Comparison of ENCODE assay signal across 18 cellular contexts in the genomic region with DNA sequence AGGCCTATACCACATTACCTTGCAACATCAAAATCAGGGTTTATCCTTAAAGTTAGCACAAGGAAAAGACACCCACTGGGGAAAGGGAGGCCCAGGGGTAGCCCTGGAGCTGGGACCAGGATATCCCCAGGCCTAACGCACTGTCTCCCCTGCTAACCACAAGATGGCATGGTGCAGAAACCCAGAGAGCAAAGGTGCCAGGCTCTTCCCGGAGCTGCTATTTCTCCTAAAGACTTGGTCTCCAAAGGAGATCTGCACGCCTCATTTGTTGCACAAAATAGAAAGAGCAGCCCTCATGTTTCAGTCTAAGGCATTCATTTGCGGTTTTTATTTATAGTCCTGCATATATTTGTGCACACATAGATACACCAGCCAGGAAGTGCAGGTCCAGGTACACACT.
DNase-seq lines count a peak whose midpoint lies in the region; ATAC-seq, FAIRE-seq and TF ChIP-seq lines count a peak whose summit lies in the region.
"Had no signal": no experiment of that assay in that cellular context is flagged by ENCODE, and none has a peak within 500 bp of the region (broad histone marks: within the 10 kb centered on the region; RNA-seq: fewer than 3 reads in every experiment).

No MANE protein-coding gene starts in this region.

- peak; percentile 24; the same call in 1 of the 2 replicates for ATAC-seq in WTC11
- peak in 3 of 4 donors; percentile 50 to 76 (median 69) for ATAC-seq in pancreas
- ATAC-seq: activated naive CD8-positive, alpha-beta T cell treated with anti-CD3 and anti-CD28 coated beads, Interleukin-2, amount 50 U/mL, for 24 hours; gastrocnemius medialis; GM12878 had no signal

- H3K36me3 Mint-ChIP-seq in WTC11, result no peaks in the 10 kb centered on the region
- H3K36me3 Mint-ChIP-seq: immature natural killer cell had no signal

- no peaks in the 10 kb centered on the region for H3K4me1 Mint-ChIP-seq in WTC11
- H3K4me1 Mint-ChIP-seq: activated naive CD8-positive, alpha-beta T cell treated with anti-CD3 and anti-CD28 coated beads, Interleukin-2, amount 50 U/mL, for 24 hours; immature natural killer cell had no signal

- no peak for FAIRE-seq in pancreas (lab: Jason Lieb, UNC)
- FAIRE-seq: GM12878 had no signal

- H3K9me3 ChIP-seq in pancreas, result no peaks in the 10 kb centered on the region
- H3K9me3 ChIP-seq: BLaER1, gastrocnemius medialis had no signal

- H3K9me3 Mint-ChIP-seq in WTC11, result peaks cover 7% of the 10 kb centered on the region
- H3K9me3 Mint-ChIP-seq: activated naive CD8-positive, alpha-beta T cell treated with anti-CD3 and anti-CD28 coated beads, Interleukin-2, amount 50 U/mL, for 24 hours; immature natural killer cell had no signal

- POLR2A ChIA-PET in WTC11 (lab: Charles Lee), result no interaction called here

- H3K36me3 ChIP-seq in pancreas, result no peaks in the 10 kb centered on the region
- H3K36me3 ChIP-seq: BLaER1, gastrocnemius medialis had no signal

- intact Hi-C loops in pancreas (cut with DNase I), result no loop called here

- no peaks in the 10 kb centered on the region for H3K27me3 Mint-ChIP-seq in WTC11 (ENCODE audit: low read depth)

- no peaks in the 10 kb centered on the region for H3K27me3 ChIP-seq in pancreas
- H3K27me3 ChIP-seq: BLaER1, gastrocnemius medialis had no signal

- CTCF ChIA-PET in WTC11 (lab: Charles Lee), result interaction anchor here (0.7 to 1.0 kb wide), 4 partner anchors 9 to 457 kb away, joined by 3 to 4 read pairs (median 3); no protein-coding TSS in a partner anchor

- TF ChIP-seq CTCF in WTC11 (IDR thresholded peaks at IDR 0.05) (no peak), pancreas (IDR thresholded peaks at IDR 0.05) (no peak)

- H3K4me3 ChIP-seq in pancreas, result no peak overlapping the region
- H3K4me3 ChIP-seq: BLaER1, gastrocnemius medialis, GM12878 had no signal

- H3K4me1 ChIP-seq in pancreas, result peaks cover 0 to 11% (median 6%) of the 10 kb centered on the region in 3 donors
- H3K4me1 ChIP-seq: gastrocnemius medialis had no signal

- DNase-seq in DMS79 treated with DMSO at 0.1 percent for 48 hours (lab: John Stamatoyannopoulos, UW), result peak; percentile 83
- peak; percentile 4 for DNase-seq in NCI-H2081 treated with DMSO at 0.1 percent for 48 hours (lab: John Stamatoyannopoulos, UW)
- no peak for DNase-seq in WTC11 (ENCODE audit: low spot score)
- no peak for DNase-seq in pancreas
- no peak for DNase-seq in activated effector memory CD4-positive, alpha-beta T cell treated with Interleukin-2 at 50 U/mL for 16 hours
- DNase-seq in activated CD8-positive, alpha-beta memory T cell treated with anti-CD3 and anti-CD28 coated beads, Interleukin-2, amount 50 U/mL, for 4 hours, result no peak
- DNase-seq in activated naive CD4-positive, alpha-beta T cell (lab: John Stamatoyannopoulos, UW), result no peak
- no peak for DNase-seq in HuH-7 (ENCODE audit: low spot score)
- DNase-seq: activated CD4-positive, CD25-positive, alpha-beta regulatory T cell treated with anti-CD3 and anti-CD28 coated beads, Interleukin-2, amount 50 U/mL, for 72 hours; activated naive CD8-positive, alpha-beta T cell treated with anti-CD3 and anti-CD28 coated beads, Interleukin-2, amount 50 U/mL, for 24 hours; gastrocnemius medialis; immature natural killer cell; midbrain; RPMI8226; stimulated activated CD4-positive, alpha-beta T cell treated with anti-CD3 and anti-CD28 coated beads, Interleukin-12 subunit alpha, Interleukin-12 subunit beta, amount 100 ng/mL, for 4 hours had no signal

- no peak overlapping the region for H3K27ac ChIP-seq in pancreas
- H3K27ac ChIP-seq: BLaER1, gastrocnemius medialis, HL-60 had no signal

- no peak overlapping the region for H3K27ac Mint-ChIP-seq in WTC11
- H3K27ac Mint-ChIP-seq: activated naive CD8-positive, alpha-beta T cell treated with anti-CD3 and anti-CD28 coated beads, Interleukin-2, amount 50 U/mL, for 24 hours; immature natural killer cell had no signal

- no peak overlapping the region for H3K4me3 Mint-ChIP-seq in WTC11
- H3K4me3 Mint-ChIP-seq: activated naive CD8-positive, alpha-beta T cell treated with anti-CD3 and anti-CD28 coated beads, Interleukin-2, amount 50 U/mL, for 24 hours; immature natural killer cell had no signal

- 36 to 39% methylated on average over 4 of the region's 4 CpGs for WGBS in pancreas, 2 donors

TF ChIP-seq in WTC11, 78 proteins besides CTCF, POLR2A, EP300 and RAD21:
- TF ChIP-seq, protein P1, sequence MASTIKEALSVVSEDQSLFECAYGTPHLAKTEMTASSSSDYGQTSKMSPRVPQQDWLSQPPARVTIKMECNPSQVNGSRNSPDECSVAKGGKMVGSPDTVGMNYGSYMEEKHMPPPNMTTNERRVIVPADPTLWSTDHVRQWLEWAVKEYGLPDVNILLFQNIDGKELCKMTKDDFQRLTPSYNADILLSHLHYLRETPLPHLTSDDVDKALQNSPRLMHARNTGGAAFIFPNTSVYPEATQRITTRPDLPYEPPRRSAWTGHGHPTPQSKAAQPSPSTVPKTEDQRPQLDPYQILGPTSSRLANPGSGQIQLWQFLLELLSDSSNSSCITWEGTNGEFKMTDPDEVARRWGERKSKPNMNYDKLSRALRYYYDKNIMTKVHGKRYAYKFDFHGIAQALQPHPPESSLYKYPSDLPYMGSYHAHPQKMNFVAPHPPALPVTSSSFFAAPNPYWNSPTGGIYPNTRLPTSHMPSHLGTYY (CRISPR knock-in tag; IDR thresholded peaks at IDR 0.05), result no peak
- TF ChIP-seq, protein P2, sequence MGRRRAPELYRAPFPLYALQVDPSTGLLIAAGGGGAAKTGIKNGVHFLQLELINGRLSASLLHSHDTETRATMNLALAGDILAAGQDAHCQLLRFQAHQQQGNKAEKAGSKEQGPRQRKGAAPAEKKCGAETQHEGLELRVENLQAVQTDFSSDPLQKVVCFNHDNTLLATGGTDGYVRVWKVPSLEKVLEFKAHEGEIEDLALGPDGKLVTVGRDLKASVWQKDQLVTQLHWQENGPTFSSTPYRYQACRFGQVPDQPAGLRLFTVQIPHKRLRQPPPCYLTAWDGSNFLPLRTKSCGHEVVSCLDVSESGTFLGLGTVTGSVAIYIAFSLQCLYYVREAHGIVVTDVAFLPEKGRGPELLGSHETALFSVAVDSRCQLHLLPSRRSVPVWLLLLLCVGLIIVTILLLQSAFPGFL (CRISPR knock-in tag; IDR thresholded peaks at IDR 0.05; ENCODE audit: borderline replicate concordance), result no peak

Comparison
In these comparisons a context has a peak if more than half of its experiments do, and no peak if none do; other contexts are left out.
1. DNase-seq: peak in DMS79 treated with DMSO at 0.1 percent for 48 hours (single experiment) and NCI-H2081 treated with DMSO at 0.1 percent for 48 hours (single experiment); none in WTC11 (single experiment), pancreas (0 of 6), activated effector memory CD4-positive, alpha-beta T cell treated with Interleukin-2 at 50 U/mL for 16 hours (single experiment), activated CD8-positive, alpha-beta memory T cell treated with anti-CD3 and anti-CD28 coated beads, Interleukin-2, amount 50 U/mL, for 4 hours (single experiment), activated naive CD4-positive, alpha-beta T cell (0 of 4) and HuH-7 (single experiment).